7 cellular contexts compared by ENCODE assay signal in genomic region chr1:9942399-9942938, GRCh38. TPM values are rescaled to one million over a fixed set of nuclear protein-coding genes. Genes with fewer than 3 reads are reported as not detected.
DNase-seq lines count a peak whose midpoint lies in the region; ATAC-seq and TF ChIP-seq lines count a peak whose summit lies in the region.

No MANE protein-coding gene starts in this region.

- peak; percentile 63 to 74 for TF ChIP-seq CTCF in GM23338 (conservative IDR thresholded peaks at IDR 0.05; ENCODE audit: low read depth in 2 of 2)
- TF ChIP-seq CTCF in VCaP (conservative IDR thresholded peaks at IDR 0.05), result peak; percentile 71
- peak; percentile 58 for TF ChIP-seq CTCF in epithelial cell of proximal tubule (conservative IDR thresholded peaks at IDR 0.05; ENCODE audit: low read depth, low read length)
- TF ChIP-seq CTCF in uterus (IDR thresholded peaks at IDR 0.05), result peak; percentile 17 to 52 (median 38)

- H3K9me3 ChIP-seq in ES-I3 (ENCODE audit: control insufficient read depth, insufficient read depth, low read length) (no peaks in the 10 kb centered on the region), mononuclear cell (ENCODE audit: low read depth, low read length) (no peaks in the 10 kb centered on the region), uterus (no peaks in the 10 kb centered on the region)

- H3K4me1 ChIP-seq in ES-I3 (ENCODE audit: insufficient read depth, low read length), result no peaks in the 10 kb centered on the region
- H3K4me1 ChIP-seq in GM23338 (ENCODE audit: insufficient read depth), result no peaks in the 10 kb centered on the region
- peaks cover 22% of the 10 kb centered on the region for H3K4me1 ChIP-seq in mononuclear cell (ENCODE audit: insufficient read depth, low read length)
- no peaks in the 10 kb centered on the region for H3K4me1 ChIP-seq in uterus

- peak overlapping the region; percentile 75 for H3K4me3 ChIP-seq in GM23338
- H3K4me3 ChIP-seq in epithelial cell of proximal tubule (ENCODE audit: low read depth, low read length), result peak overlapping the region; percentile 98
- H3K4me3 ChIP-seq in mononuclear cell (ENCODE audit: low read length), result peak overlapping the region; percentile 72
- peak overlapping the region; percentile 84 to 87 for H3K4me3 ChIP-seq in uterus

- TF ChIP-seq POLR2A in uterus (IDR thresholded peaks at IDR 0.05), result no peak

- peaks cover 4% of the 10 kb centered on the region for H3K27me3 Mint-ChIP-seq in GM23338 (ENCODE audit: insufficient read depth, low read depth, poor library complexity)

- H3K27ac ChIP-seq in GM23338 (ENCODE audit: low read depth) (peak overlapping the region; percentile 94), VCaP (peak overlapping the region; percentile 84), uterus (peak overlapping the region; percentile 84 to 85)

- intact Hi-C loops in uterus (cut with DNase I; ENCODE audit: low total_unique reads), result no loop called here

- no peaks in the 10 kb centered on the region; the same call in 1 of the 2 replicates for H4K20me1 ChIP-seq in GM23338 (replicated peaks; ENCODE audit: insufficient read depth)

- peak overlapping the region; percentile 94 for H3K27ac Mint-ChIP-seq in GM23338

- H3K27me3 ChIP-seq in GM23338 (ENCODE audit: insufficient read depth), result no peaks in the 10 kb centered on the region
- H3K27me3 ChIP-seq in mononuclear cell (ENCODE audit: insufficient read depth, low read length), result no peaks in the 10 kb centered on the region
- H3K27me3 ChIP-seq in uterus, result no peaks in the 10 kb centered on the region

- H3K4me1 Mint-ChIP-seq in GM23338, result peaks cover 2% of the 10 kb centered on the region; the same call in 2 of the 3 replicates

- H3K9me3 Mint-ChIP-seq in GM23338, result no peaks in the 10 kb centered on the region

- H3K4me3 Mint-ChIP-seq in GM23338, result peak overlapping the region; percentile 93

- H3K79me2 ChIP-seq in GM23338 (replicated peaks; ENCODE audit: insufficient read depth), result 0 out of 2 replicates have a peak, but pooled peaks cover 11% of the 10 kb centered on the region

- peak; percentile 79 for DNase-seq in GM23338 (ENCODE audit: low spot score)
- DNase-seq in NCI-H1694 treated with DMSO at 0.1 percent for 48 hours (lab: John Stamatoyannopoulos, UW), result peak; percentile 58
- DNase-seq in epithelial cell of proximal tubule (ENCODE audit: low read depth), result peak; percentile 16
- no peak for DNase-seq in uterus

- H3F3A ChIP-seq in GM23338 (replicated peaks; ENCODE audit: low read depth), result 0 out of 2 replicates have a peak, but pooled peaks cover 5% of the 10 kb centered on the region

- peak overlapping the region; percentile 91 for H3K9ac ChIP-seq in ES-I3 (ENCODE audit: low read depth, low read length)

- peak; percentile 60 for ATAC-seq in GM23338

- H3K36me3 Mint-ChIP-seq in GM23338 (ENCODE audit: low read depth), result peaks cover 8% of the 10 kb centered on the region; the same call in 2 of the 3 replicates

- peak overlapping the region; percentile 95 for H2AFZ ChIP-seq in GM23338

- H3K4me2 ChIP-seq in GM23338, result peak overlapping the region; percentile 89

- H3K9me2 ChIP-seq in GM23338 (ENCODE audit: insufficient read depth), result no peaks in the 10 kb centered on the region

- H3K36me3 ChIP-seq in ES-I3 (ENCODE audit: insufficient read depth, low read length) (no peaks in the 10 kb centered on the region), GM23338 (ENCODE audit: insufficient read depth) (no peaks in the 10 kb centered on the region), uterus (no peaks in the 10 kb centered on the region)

TF ChIP-seq in GM23338, 12 proteins besides CTCF, POLR2A, EP300 and RAD21:
- no peak for TF ChIP-seq REST (IDR thresholded peaks at IDR 0.05; ENCODE audit: unreplicated experiment)
- TF ChIP-seq CREB1 (CRISPR knock-in tag; IDR thresholded peaks at IDR 0.05; ENCODE audit: low read depth), result 0 out of 2 replicates have a peak, but pooled peaks have one; percentile 16
- no peak for TF ChIP-seq NANOG (IDR thresholded peaks at IDR 0.05; ENCODE audit: borderline replicate concordance)
- no peak for TF ChIP-seq EZH2phosphoT487 (IDR thresholded peaks at IDR 0.05; ENCODE audit: unreplicated experiment)
- no peak for TF ChIP-seq STAT1 (IDR thresholded peaks at IDR 0.05; ENCODE audit: unreplicated experiment)

RNA-seq across cellular contexts. Expression of gene LZIC, which starts 0.7 kb away (rescaled TPM):
- total RNA-seq in GM23338 (2014; rRNA removed; shearing (Covaris generic)), result 14.8 and 19.4 TPM in 2 replicates
- 22.3 and 23.5 TPM in 2 replicates for polyA plus RNA-seq in GM23338 (2016; fragmentation: Nextera tagmentation; extraction: Ambion mirVana)
- total RNA-seq in epithelial cell of proximal tubule (20.6 and 23.3 TPM in 2 replicates), mononuclear cell (28.1 TPM), uterus (10 to 100 TPM in 3 of 4 donors, 1 to 10 TPM in 1; 9.4 to 66.9 (median 26.0) TPM)

RNA-seq across cellular contexts. Expression of gene NMNAT1, which starts 0.8 kb away (rescaled TPM):
- total RNA-seq in GM23338 (2014; rRNA removed; shearing (Covaris generic)), result 2.1 and 2.5 TPM in 2 replicates
- polyA plus RNA-seq in GM23338 (2016; fragmentation: Nextera tagmentation; extraction: Ambion mirVana), result 2.8 and 3.9 TPM in 2 replicates
- 2.2 and 5.6 TPM in 2 replicates for total RNA-seq in epithelial cell of proximal tubule
- total RNA-seq in mononuclear cell, result 1.7 TPM
- total RNA-seq in uterus, result 10 to 100 TPM in 2 of 4 donors, 1 to 10 TPM in 2; 1.8 to 41.5 (median 12.7) TPM

RNA-seq across cellular contexts. Expression of gene CTNNBIP1, which starts 32.4 kb away (rescaled TPM):
- total RNA-seq in GM23338 (2014; rRNA removed; shearing (Covaris generic)), result 50.8 and 55.1 TPM in 2 replicates
- polyA plus RNA-seq in GM23338 (2016; fragmentation: Nextera tagmentation; extraction: Ambion mirVana), result 30.2 and 30.3 TPM in 2 replicates
- total RNA-seq in epithelial cell of proximal tubule, result 25.5 and 26.8 TPM in 2 replicates
- 13.6 TPM for total RNA-seq in mononuclear cell
- 10 to 100 TPM in 2 of 4 donors, 1 to 10 TPM in 2; 4.7 to 26.6 (median 13.6) TPM for total RNA-seq in uterus

RNA-seq across cellular contexts. Expression of gene RBP7, which starts 54.6 kb away (rescaled TPM):
- 3.2 and 11.7 TPM in 2 replicates for total RNA-seq in GM23338 (2014; rRNA removed; shearing (Covaris generic))
- polyA plus RNA-seq in GM23338 (2016; fragmentation: Nextera tagmentation; extraction: Ambion mirVana), result 16.7 and 18.9 TPM in 2 replicates
- total RNA-seq in epithelial cell of proximal tubule, result 11.8 and 24.3 TPM in 2 replicates
- 19.1 TPM for total RNA-seq in mononuclear cell
- total RNA-seq in uterus, result 10 to 100 TPM in 3 of 4 donors, 1 to 10 TPM in 1; 2.5 to 47.1 (median 35.1) TPM

Comparison
In these comparisons a context has a peak if more than half of its experiments do, and no peak if none do; other contexts are left out.
1. DNase-seq: peak in GM23338 (single experiment), NCI-H1694 treated with DMSO at 0.1 percent for 48 hours (single experiment) and epithelial cell of proximal tubule (single experiment); none in uterus (0 of 2).
2. Peak in every context shown above with its lines, with median percentiles within 50 percentile points of each other: H3K27ac ChIP-seq, H3K4me3 ChIP-seq and CTCF ChIP-seq.